ENCODE assay signal across 19 cellular contexts in genomic region chr19:46102333-46102732, GRCh38. TPM values are rescaled to one million over a fixed set of nuclear protein-coding genes. Genes with fewer than 3 reads are reported as not detected.
"Had no signal": no experiment of that assay in that cellular context is flagged by ENCODE, and none has a peak within 500 bp of the region (broad histone marks: within the 10 kb centered on the region; RNA-seq: fewer than 3 reads in every experiment).

No MANE protein-coding gene starts in this region.

RNA-seq across cellular contexts. Expression of gene IGFL3, which starts 22.2 kb away (rescaled TPM):
- total RNA-seq: activated naive CD4-positive, alpha-beta T cell treated with anti-CD3 and anti-CD28 coated beads for 36 hours; activated naive CD4-positive, alpha-beta T cell treated with anti-CD3 and anti-CD28 coated beads, Interleukin-2, amount 50 U/mL, for 72 hours; activated naive CD8-positive, alpha-beta T cell treated with anti-CD3 and anti-CD28 coated beads for 36 hours; activated naive CD8-positive, alpha-beta T cell treated with anti-CD3 and anti-CD28 coated beads, Interleukin-2, amount 10 ng/mL, durations not matched to agents 7 days and 5 days; activated T-cell treated with anti-CD3 and anti-CD28 coated beads, Interleukin-2, amount 50 U/mL, for 4 hours; activated T-cell treated with anti-CD3 and anti-CD28 coated beads, Interleukin-2, amount 50 U/mL, for 72 hours; activated T-helper 1 cell treated with anti-CD3 and anti-CD28 coated beads, Interleukin-12 subunit alpha, Interleukin-12 subunit beta, Interleukin-2, Interleukin-4 antibody, amounts not matched to agents 30 ng/mL and 10 ng/mL and 1 ng/mL, durations not matched to agents 14 hours and 24 hours and 36 hours; activated T-helper 17 cell treated with anti-CD3 and anti-CD28 coated beads, Interleukin-2, amount 50 U/mL, for 72 hours; activated T-helper 2 cell treated with anti-CD3 and anti-CD28 coated beads, Interferon-gamma antibody, Interleukin-2, Interleukin-4, amounts not matched to agents 10 μg/mL and 5 μg/mL and 100 μg/mL, durations not matched to agents 14 hours and 24 hours and 36 hours; adrenal gland; aorta; ascending aorta; body of pancreas; breast epithelium; bronchial epithelial cell; cardiac muscle cell; cardiac septum; cerebellum had no signal
- polyA plus RNA-seq: adipose tissue, adrenal gland, aorta, cardiac muscle cell had no signal

RNA-seq across cellular contexts. Expression of gene IGFL2, which starts 45.7 kb away (rescaled TPM):
- total RNA-seq: activated naive CD4-positive, alpha-beta T cell treated with anti-CD3 and anti-CD28 coated beads for 36 hours; activated naive CD8-positive, alpha-beta T cell treated with anti-CD3 and anti-CD28 coated beads for 36 hours; activated naive CD8-positive, alpha-beta T cell treated with anti-CD3 and anti-CD28 coated beads, Interleukin-2, amount 10 ng/mL, durations not matched to agents 7 days and 5 days; activated T-cell treated with anti-CD3 and anti-CD28 coated beads, Interleukin-2, amount 50 U/mL, for 4 hours; activated T-cell treated with anti-CD3 and anti-CD28 coated beads, Interleukin-2, amount 50 U/mL, for 72 hours; activated T-helper 17 cell treated with anti-CD3 and anti-CD28 coated beads, Interleukin-2, amount 50 U/mL, for 72 hours; adrenal gland; ascending aorta; body of pancreas; breast epithelium; bronchial epithelial cell; cardiac muscle cell; cardiac septum had no signal
- polyA plus RNA-seq: adrenal gland, aorta had no signal
